ENCODE assay signal across 8 cellular contexts in the genomic region with DNA sequence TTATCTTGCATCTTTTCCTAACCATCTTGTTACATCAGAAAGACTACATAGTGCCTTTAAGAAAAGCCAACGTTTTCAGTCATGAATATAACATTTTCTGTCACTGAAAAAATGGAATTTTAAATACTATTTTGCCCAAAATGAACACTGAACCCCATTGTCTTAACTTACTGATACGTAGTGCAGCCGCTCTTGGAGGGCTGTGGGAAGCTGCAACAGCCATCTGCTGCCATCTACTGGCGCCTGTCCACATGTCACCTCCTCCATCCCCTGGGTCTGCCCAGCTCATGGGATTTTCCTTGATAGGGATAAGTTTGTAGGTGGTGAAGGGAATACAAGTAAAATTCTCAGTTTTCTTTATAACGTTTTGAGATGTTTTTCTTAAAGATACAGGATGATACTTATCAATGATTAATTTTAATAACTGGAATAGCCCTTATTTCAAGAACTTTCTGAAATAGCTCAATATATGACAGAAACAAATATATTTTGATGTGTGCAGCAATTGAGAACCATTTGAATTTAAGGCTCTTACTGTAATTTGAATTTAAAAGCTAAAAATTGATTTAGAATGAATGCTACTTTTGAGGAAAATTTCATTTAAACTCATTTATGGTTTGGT.
DNase-seq lines count a peak whose midpoint lies in the region; ATAC-seq, FAIRE-seq and TF ChIP-seq lines count a peak whose summit lies in the region.

No MANE protein-coding gene starts in this region.

- DNase-seq in AG10803 (ENCODE audit: low read depth): peak; percentile 64
- DNase-seq in NCI-H2196 (lab: John Stamatoyannopoulos, UW; ENCODE audit: unreplicated experiment): peak; percentile 56
- peak; percentile 90 for DNase-seq in WTC11 (ENCODE audit: low spot score)
- peak; percentile 81 to 82 for DNase-seq in cardiac fibroblast (ENCODE audit: low read depth in 2 of 2)
- DNase-seq in kidney: peak; percentile 89
- peak; percentile 71 to 72 for DNase-seq in stimulated activated CD4-positive, alpha-beta T cell treated with anti-CD3 and anti-CD28 coated beads, Interleukin-2, amount 100 ng/mL, for 48 hours

- H3K9me3 ChIP-seq in kidney (ENCODE audit: control insufficient read depth in 1 of 2, low read length in 2 of 2): no peaks in the 10 kb centered on the region

- no peak overlapping the region for H3K4me3 Mint-ChIP-seq in WTC11

- H3K27ac Mint-ChIP-seq in WTC11: peak overlapping the region; percentile 84

- POLR2A ChIA-PET in WTC11 (lab: Charles Lee): no interaction called here

- H3K9me3 Mint-ChIP-seq in WTC11: no peaks in the 10 kb centered on the region

- FAIRE-seq in kidney (lab: Jason Lieb, UNC): peak; percentile 83

- CTCF ChIA-PET in WTC11 (lab: Charles Lee): interaction anchor here (0.6 to 6.8 kb wide), 23 partner anchors 11 to 914 kb away, joined by 3 to 45 read pairs (median 5); a partner anchor contains a TSS

- H3K4me1 ChIP-seq in kidney (ENCODE audit: control insufficient read depth in 1 of 2, insufficient read depth in 1 of 2, low read depth in 1 of 2, low read length in 2 of 2): peaks cover 3 to 8% of the 10 kb centered on the region in 2 donors

- peaks cover 92% of the 10 kb centered on the region for H3K4me1 Mint-ChIP-seq in WTC11

- TF ChIP-seq CTCF in AG10803 (conservative IDR thresholded peaks at IDR 0.05; ENCODE audit: low read length): peak; percentile 97
- peak; percentile 83 for TF ChIP-seq CTCF in WTC11 (IDR thresholded peaks at IDR 0.05)
- TF ChIP-seq CTCF in cardiac fibroblast (IDR thresholded peaks at IDR 0.05; ENCODE audit: low read depth, low read length): peak; percentile 97
- peak; percentile 88 for TF ChIP-seq CTCF in kidney (IDR thresholded peaks at IDR 0.05; ENCODE audit: borderline replicate concordance, extremely low read depth, insufficient read depth)

- no peak overlapping the region for H3K4me3 ChIP-seq in AG10803 (ENCODE audit: low read length)
- H3K4me3 ChIP-seq in cardiac fibroblast (replicated peaks in 1 of 2; ENCODE audit: low read depth in 2 of 2, low read length in 2 of 2): no peak overlapping the region
- H3K4me3 ChIP-seq in kidney (ENCODE audit: low read length in 2 of 2): no peak overlapping the region

- peaks cover 0 to 4% of the 10 kb centered on the region in 2 donors for H3K36me3 ChIP-seq in kidney (ENCODE audit: control insufficient read depth in 1 of 2, insufficient read depth in 2 of 2, low read length in 2 of 2)

- no peaks in the 10 kb centered on the region for H3K36me3 Mint-ChIP-seq in WTC11

- intact Hi-C loops in kidney (cut with DNase I): no loop called here

- H3K27me3 Mint-ChIP-seq in WTC11 (ENCODE audit: low read depth): no peaks in the 10 kb centered on the region

- H3K9ac ChIP-seq in kidney (ENCODE audit: low read length in 2 of 2): no peak overlapping the region

- H3K27ac ChIP-seq in kidney (ENCODE audit: low read depth in 2 of 2, low read length in 2 of 2): no peak overlapping the region

- peak; percentile 94 for ATAC-seq in GM18909 (IDR thresholded peaks at IDR 0.05; ENCODE audit: poor library complexity, unreplicated experiment)
- peak; percentile 96 for ATAC-seq in HG03159 (IDR thresholded peaks at IDR 0.05; ENCODE audit: unreplicated experiment)
- peak; percentile 65 for ATAC-seq in WTC11

TF ChIP-seq in WTC11, 78 proteins besides CTCF, POLR2A, EP300 and RAD21:
- TF ChIP-seq PRRX2 (CRISPR knock-in tag; IDR thresholded peaks at IDR 0.05): no peak
- TF ChIP-seq, protein P1, sequence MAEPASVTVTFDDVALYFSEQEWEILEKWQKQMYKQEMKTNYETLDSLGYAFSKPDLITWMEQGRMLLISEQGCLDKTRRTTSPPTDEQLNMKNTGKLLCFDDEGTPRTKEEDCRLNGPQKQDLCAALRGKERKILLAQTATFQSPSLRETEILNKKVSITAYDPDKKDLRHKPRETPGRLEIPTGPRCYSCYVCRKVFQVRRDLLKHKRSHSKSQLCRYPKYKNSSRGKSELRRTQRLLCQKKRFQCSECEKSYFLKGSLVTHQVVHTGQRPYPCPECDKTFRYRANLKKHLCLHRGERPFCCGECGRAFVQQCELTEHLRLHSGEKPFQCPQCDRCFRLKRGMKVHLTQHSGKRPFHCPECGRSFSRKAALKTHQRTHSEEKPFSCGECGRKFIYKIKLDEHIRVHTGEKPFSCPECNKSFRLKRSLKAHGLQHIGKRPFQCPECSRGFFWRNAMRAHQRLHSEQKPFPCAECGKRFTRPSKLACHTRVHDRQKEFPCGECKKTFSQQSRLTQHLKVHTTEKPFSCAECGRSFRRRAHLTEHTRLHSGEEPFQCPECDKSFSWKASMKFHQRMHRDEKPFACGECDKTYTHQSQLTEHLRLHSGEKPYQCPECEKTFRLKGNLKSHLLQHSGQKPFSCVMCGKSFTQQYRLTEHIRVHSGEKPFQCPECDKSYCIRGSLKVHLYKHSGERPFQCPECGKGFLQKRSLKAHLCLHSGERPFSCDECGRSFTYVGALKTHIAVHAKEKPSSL (CRISPR knock-in tag; conservative IDR thresholded peaks at IDR 0.05): no peak
- TF ChIP-seq, protein P2, sequence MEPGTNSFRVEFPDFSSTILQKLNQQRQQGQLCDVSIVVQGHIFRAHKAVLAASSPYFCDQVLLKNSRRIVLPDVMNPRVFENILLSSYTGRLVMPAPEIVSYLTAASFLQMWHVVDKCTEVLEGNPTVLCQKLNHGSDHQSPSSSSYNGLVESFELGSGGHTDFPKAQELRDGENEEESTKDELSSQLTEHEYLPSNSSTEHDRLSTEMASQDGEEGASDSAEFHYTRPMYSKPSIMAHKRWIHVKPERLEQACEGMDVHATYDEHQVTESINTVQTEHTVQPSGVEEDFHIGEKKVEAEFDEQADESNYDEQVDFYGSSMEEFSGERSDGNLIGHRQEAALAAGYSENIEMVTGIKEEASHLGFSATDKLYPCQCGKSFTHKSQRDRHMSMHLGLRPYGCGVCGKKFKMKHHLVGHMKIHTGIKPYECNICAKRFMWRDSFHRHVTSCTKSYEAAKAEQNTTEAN (CRISPR knock-in tag; IDR thresholded peaks at IDR 0.05): no peak
- no peak for TF ChIP-seq TCF7 (CRISPR knock-in tag; IDR thresholded peaks at IDR 0.05; ENCODE audit: low read depth)
- no peak for TF ChIP-seq SOX15 (CRISPR knock-in tag; IDR thresholded peaks at IDR 0.05)
